ENCODE assay signal across 8 cellular contexts in the genomic region with DNA sequence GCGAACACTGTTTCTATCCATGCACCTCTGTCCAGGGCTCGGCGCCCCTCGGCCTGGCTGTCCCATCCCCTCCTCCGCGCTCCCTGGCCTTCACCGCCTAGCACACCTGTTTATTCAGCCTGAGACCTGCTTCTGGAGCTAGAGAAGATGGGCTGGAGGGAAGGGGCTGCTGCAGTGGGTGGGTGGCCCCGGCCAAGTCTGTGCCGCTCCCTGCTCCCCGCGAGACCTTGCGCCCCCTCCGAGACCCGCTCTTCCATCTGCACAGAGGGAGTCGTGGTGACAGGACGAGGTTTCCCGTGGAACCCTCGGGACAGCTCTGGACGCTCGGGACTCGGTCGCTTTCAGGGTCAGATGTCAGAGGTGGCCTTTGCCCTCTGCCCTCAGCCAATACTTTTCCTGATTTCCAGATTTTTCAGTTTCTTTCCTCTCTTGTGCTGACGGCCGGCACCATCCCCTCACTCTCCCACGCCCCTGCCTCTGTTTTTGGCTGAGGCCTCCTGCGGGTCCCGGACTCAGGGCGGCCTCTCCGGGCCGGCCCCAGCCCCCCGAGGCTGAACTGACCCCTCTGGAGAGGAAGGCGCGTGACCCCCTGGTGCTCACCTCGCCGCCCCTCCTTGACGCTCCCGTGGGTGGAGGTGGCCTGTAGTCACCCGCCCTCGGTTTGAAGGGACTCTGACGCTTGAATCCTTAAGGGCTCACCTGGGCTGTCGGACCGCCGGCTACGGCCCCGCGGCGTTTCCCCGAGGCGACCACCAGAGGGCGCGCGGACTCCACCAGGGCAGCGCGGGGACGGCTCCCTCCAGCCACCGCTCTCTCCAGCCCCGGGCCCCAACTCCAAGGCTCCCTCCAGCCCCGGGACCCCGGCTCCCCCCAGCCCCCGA. TPM values are rescaled to one million over a fixed set of nuclear protein-coding genes. Genes with fewer than 3 reads are reported as not detected.
DNase-seq lines count a peak whose midpoint lies in the region; ATAC-seq and TF ChIP-seq lines count a peak whose summit lies in the region.

No MANE protein-coding gene starts in this region.

- H3K79me2 ChIP-seq in PC-3 (ENCODE audit: low read length), result no peaks in the 10 kb centered on the region

- ATAC-seq in HG02759 (IDR thresholded peaks at IDR 0.05; ENCODE audit: unreplicated experiment) (peak; percentile 89), PC-3 (peak; percentile 94)

- CTCF ChIA-PET in PC-3 (lab: Charles Lee), result interaction anchor here (0.7 kb wide), 1 partner anchor 1018 kb away, joined by 4 read pairs; no protein-coding TSS in a partner anchor

- no peak overlapping the region for H3K4me3 Mint-ChIP-seq in glutamatergic neuron (ENCODE audit: unreplicated experiment)

- H3K9me3 Mint-ChIP-seq in glutamatergic neuron (ENCODE audit: unreplicated experiment), result peaks cover 3% of the 10 kb centered on the region

- peak overlapping the region; percentile 48; the same call in 1 of the 2 replicates for H3K4me2 ChIP-seq in PC-3 (ENCODE audit: low read length)

- no peak overlapping the region for H3K4me3 ChIP-seq in PC-3 (ENCODE audit: low read length)
- H3K4me3 ChIP-seq in prostate gland, result no peak overlapping the region

- H3K27ac Mint-ChIP-seq in glutamatergic neuron (ENCODE audit: unreplicated experiment), result no peak overlapping the region

- DNase-seq in PC-3 (peak; percentile 43), glutamatergic neuron (peak; percentile 87), prostate gland (ENCODE audit: low spot score) (peak; percentile 60), G401 (ENCODE audit: low spot score) (no peak), cortex of kidney (lab: John Stamatoyannopoulos, UW) (no peak)
- peak; percentile 39 for DNase-seq in activated effector memory CD4-positive, alpha-beta T cell treated with Interleukin-2 at 50 U/mL for 16 hours

- H3K27me3 ChIP-seq in PC-3 (ENCODE audit: low read length) (no peaks in the 10 kb centered on the region), prostate gland (replicated peaks; ENCODE audit: insufficient read depth) (no peaks in the 10 kb centered on the region)

- 0 out of 2 replicates have a peak overlapping the region, but pooled peaks have one; percentile 34 for H2AFZ ChIP-seq in PC-3 (ENCODE audit: low read length)

- H3K4me1 ChIP-seq in PC-3 (ENCODE audit: insufficient read depth, low read length) (no peaks in the 10 kb centered on the region; the same call in 1 of the 2 replicates), prostate gland (replicated peaks) (no peaks in the 10 kb centered on the region)

- H3K9ac ChIP-seq in PC-3 (ENCODE audit: low read length), result no peak overlapping the region

- intact Hi-C loops in PC-3 (cut with micrococcal nuclease), result loop anchor here (2.0 kb wide), 1 partner anchor 1020 kb away; no protein-coding TSS in a partner anchor
- intact Hi-C loops in prostate gland (cut with DNase I), result loop anchor here (5.0 kb wide), 1 partner anchor 1021 kb away; no protein-coding TSS in a partner anchor

- peaks cover 18% of the 10 kb centered on the region for H3K27me3 Mint-ChIP-seq in glutamatergic neuron (ENCODE audit: unreplicated experiment)

- TF ChIP-seq CTCF in GM12874 (IDR thresholded peaks at IDR 0.05; ENCODE audit: insufficient read depth, low read depth, low read length) (peak; percentile 98), PC-3 (conservative IDR thresholded peaks at IDR 0.05; ENCODE audit: low read depth, low read length) (peak; percentile 51; the same call in 1 of the 2 replicates), glutamatergic neuron (IDR thresholded peaks at IDR 0.05; ENCODE audit: partially characterized antibody, unreplicated experiment) (peak; percentile 95), prostate gland (IDR thresholded peaks at IDR 0.05) (peak; percentile 62 to 86 (median 82))

- no peak overlapping the region for H3K27ac ChIP-seq in PC-3 (ENCODE audit: low read length)
- no peak overlapping the region for H3K27ac ChIP-seq in prostate gland

- in situ Hi-C loops in G401 (cut with HindIII; ENCODE audit: low sequenced_read_pairs), result no loop called here

- H4K20me1 ChIP-seq in PC-3 (ENCODE audit: low read length), result no peaks in the 10 kb centered on the region

- WGBS in prostate gland, result 45% methylated on average over 41 of the region's 60 CpGs

- no peak for TF ChIP-seq POLR2A in prostate gland (IDR thresholded peaks at IDR 0.05)

- no peaks in the 10 kb centered on the region for H3K9me2 ChIP-seq in PC-3 (replicated peaks; ENCODE audit: low read length)

- H3K4me1 Mint-ChIP-seq in glutamatergic neuron (ENCODE audit: low read depth, unreplicated experiment), result no peaks in the 10 kb centered on the region

- H3K9me3 ChIP-seq in PC-3 (ENCODE audit: low read length) (no peaks in the 10 kb centered on the region), prostate gland (no peaks in the 10 kb centered on the region)

- no TSS peak for BruUV-seq in PC-3 (replicated peaks; lab: Mats Ljungman, UMichigan)

- POLR2A ChIA-PET in PC-3 (lab: Charles Lee; ENCODE audit: unreplicated experiment), result no interaction called here

- H3K36me3 Mint-ChIP-seq in glutamatergic neuron (ENCODE audit: unreplicated experiment), result peaks cover 1% of the 10 kb centered on the region

- no peaks in the 10 kb centered on the region for H3K36me3 ChIP-seq in PC-3 (ENCODE audit: low read depth, low read length)
- no peaks in the 10 kb centered on the region for H3K36me3 ChIP-seq in prostate gland

- no peaks in the 10 kb centered on the region for H3F3A ChIP-seq in PC-3 (ENCODE audit: low read length, unreplicated experiment)

RNA-seq across cellular contexts. Expression of gene SHH, which starts 15.6 kb away (rescaled TPM):
- total RNA-seq in PC-3 (2014; rRNA removed), result 0.11 and 0.12 TPM in 2 replicates
- not detected for total RNA-seq in glutamatergic neuron (ENCODE audit: unreplicated experiment)
- total RNA-seq in prostate gland, result 1 to 10 TPM in 1 of 2 donors, under 1 TPM in 1; 0.32 to 1.2 TPM
- total RNA-seq in G401 (2014; rRNA removed; shearing (Covaris generic)), result not detected in 2 replicates

Comparison
In these comparisons a context has a peak if more than half of its experiments do, and no peak if none do; other contexts are left out.
1. DNase-seq: peak in PC-3 (single experiment), activated effector memory CD4-positive, alpha-beta T cell treated with Interleukin-2 at 50 U/mL for 16 hours (single experiment), glutamatergic neuron (single experiment) and prostate gland (single experiment); none in G401 (single experiment) and cortex of kidney (single experiment).
2. Peak in every context shown above with its lines, with median percentiles within 50 percentile points of each other: CTCF ChIP-seq.